21 cellular contexts compared by ENCODE assay signal in the genomic region with DNA sequence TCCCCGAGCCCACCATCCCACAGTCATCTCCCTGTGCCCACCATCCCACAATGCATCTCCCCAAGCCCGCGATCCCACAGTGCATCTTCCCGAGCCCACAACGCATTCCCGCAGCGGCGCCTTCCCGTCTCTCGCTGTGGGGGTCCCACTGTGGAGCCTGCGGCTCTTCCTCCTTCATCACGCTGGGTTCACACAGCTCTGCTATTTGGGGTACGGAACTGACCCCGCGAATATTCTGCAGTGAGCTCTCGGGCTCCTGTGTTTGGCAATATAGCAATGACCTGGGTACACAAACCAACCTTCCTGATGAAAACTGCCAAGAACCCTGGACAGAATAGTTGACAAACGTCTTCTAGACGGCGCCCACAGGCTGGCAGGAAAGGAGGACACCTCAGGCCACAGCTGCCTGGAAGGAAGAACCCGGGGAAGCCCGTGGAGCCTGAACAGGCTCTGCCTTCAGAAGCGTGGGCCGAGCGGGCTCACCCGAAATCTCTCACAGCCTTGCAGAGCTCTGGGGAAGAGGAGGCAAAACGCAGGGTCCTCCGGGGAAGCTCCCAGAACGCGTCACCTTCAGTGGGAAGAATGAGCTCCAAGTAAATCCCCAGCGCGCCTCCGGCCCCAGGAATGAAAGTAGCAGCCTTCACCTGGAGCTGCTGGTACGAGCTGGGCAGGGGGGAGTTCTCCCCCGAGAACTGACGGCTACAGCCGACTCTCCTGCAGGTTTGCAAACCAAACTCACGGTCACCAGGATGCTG.
"Had no signal": no experiment of that assay in that cellular context is flagged by ENCODE, and none has a peak within 500 bp of the region (broad histone marks: within the 10 kb centered on the region; RNA-seq: fewer than 3 reads in every experiment).

No MANE protein-coding gene starts in this region.

- H3K4me3 ChIP-seq: coronary artery, heart left ventricle, lower lobe of right lung, suprapubic skin, thyroid gland, upper lobe of left lung, vagina had no signal

- ATAC-seq: heart left ventricle; left lobe of liver; lower lobe of right lung; sciatic nerve; stimulated activated naive CD8-positive, alpha-beta T cell treated with anti-CD3 and anti-CD28 coated beads, Interleukin-15, Interleukin-2, amounts not matched to agents 100 U/mL and 50 U/mL, for 24 hours had no signal

- H3K27me3 Mint-ChIP-seq: memory B cell, naive B cell had no signal

- H3K4me3 Mint-ChIP-seq: endodermal cell, memory B cell, nephron had no signal

- DNase-seq: effector CD4-positive, alpha-beta T cell; endodermal cell; foreskin melanocyte; hippocampal formation; kidney glomerular epithelial cell; lower lobe of right lung; midbrain; naive B cell; stimulated activated CD4-positive, alpha-beta T cell treated with anti-CD3 and anti-CD28 coated beads, Interleukin-2, amount 100 ng/mL, for 24 hours; stimulated activated CD4-positive, alpha-beta T cell treated with anti-CD3 and anti-CD28 coated beads, Interleukin-4, amount 100 ng/mL, for 4 hours; stimulated activated naive CD8-positive, alpha-beta T cell treated with anti-CD3 and anti-CD28 coated beads, Interleukin-15, Interleukin-2, amounts not matched to agents 100 U/mL and 50 U/mL, for 24 hours; thyroid gland had no signal

- H3K4me1 Mint-ChIP-seq: endodermal cell had no signal

- H3K27ac Mint-ChIP-seq: endodermal cell, memory B cell, naive B cell, nephron had no signal
